21 cellular contexts compared by ENCODE assay signal in the genomic region with DNA sequence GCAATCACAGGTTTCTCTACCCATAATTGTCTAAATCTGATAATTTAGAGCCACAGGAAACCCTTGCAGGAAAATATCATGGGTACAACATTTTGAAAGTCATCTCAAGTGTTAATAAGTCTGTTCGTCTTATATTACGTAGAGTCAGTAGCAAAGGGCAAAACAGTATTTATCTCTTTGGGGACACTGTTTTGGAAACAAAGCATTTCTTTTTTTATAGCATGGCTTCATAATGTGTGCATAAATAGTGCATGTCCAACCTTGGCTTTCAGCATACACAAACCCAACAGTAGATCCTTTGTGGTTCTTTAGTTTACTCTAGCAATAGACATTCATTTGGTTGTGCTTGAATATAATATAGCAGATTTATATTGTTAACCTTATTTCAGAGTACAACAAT. TPM values are rescaled to one million over a fixed set of nuclear protein-coding genes. Genes with fewer than 3 reads are reported as not detected.
"Had no signal": no experiment of that assay in that cellular context is flagged by ENCODE, and none has a peak within 500 bp of the region (broad histone marks: within the 10 kb centered on the region; RNA-seq: fewer than 3 reads in every experiment).

No MANE protein-coding gene starts in this region.

- H3K4me2 ChIP-seq: smooth muscle cell had no signal

- DNase-seq: activated CD4-positive, alpha-beta T cell treated with anti-CD3 and anti-CD28 coated beads for 1 hour; activated gamma-delta T cell treated with Interleukin-2 at 50 U/mL for 16 hours; activated T-cell treated with anti-CD3 and anti-CD28 coated beads, Interleukin-2, amount 50 U/mL, for 1 hour; anterior cingulate cortex; body of pancreas; dermis blood vessel endothelial cell; effector CD8-positive, alpha-beta T cell; islet precursor cell; pancreas; psoas muscle; stimulated activated CD4-positive, alpha-beta T cell treated with anti-CD3 and anti-CD28 coated beads, Interleukin-15, amount 100 ng/mL, for 24 hours; stomach; T-helper 1 cell; transverse colon had no signal

- H3K36me3 ChIP-seq: pancreas, transverse colon had no signal

- H3K4me3 ChIP-seq: body of pancreas, cardiac muscle cell, pancreas, psoas muscle, smooth muscle cell, stomach, transverse colon had no signal

- FAIRE-seq: frontal cortex, pancreas, TTC549, urothelium cell line had no signal

- H3K27ac ChIP-seq: body of pancreas, pancreas, transverse colon had no signal

- H3K9me3 ChIP-seq: body of pancreas, pancreas, psoas muscle, stomach, transverse colon had no signal

- H3K4me1 ChIP-seq: transverse colon had no signal

- ATAC-seq: body of pancreas; pancreas; stimulated activated memory B cell treated with anti-CD40 and anti-IgM and Interleukin-4, amounts not matched to agents 10 μg/mL and 1 μg/mL and 100 μg/mL, for 72 hours had no signal

- H3K27me3 ChIP-seq: body of pancreas, cardiac muscle cell, pancreas, stomach, transverse colon had no signal

RNA-seq across cellular contexts. Expression of gene ST3GAL6, which starts 24.0 kb away (rescaled TPM):
- total RNA-seq: natural killer cell treated with Interleukin-12 subunit alpha and Interleukin-12 subunit beta and Interleukin-15 and Interleukin-18, amount 100 ng/mL, for 72 hours had no signal
